Comparison of ENCODE assay signal across 1 cellular context in the genomic region with DNA sequence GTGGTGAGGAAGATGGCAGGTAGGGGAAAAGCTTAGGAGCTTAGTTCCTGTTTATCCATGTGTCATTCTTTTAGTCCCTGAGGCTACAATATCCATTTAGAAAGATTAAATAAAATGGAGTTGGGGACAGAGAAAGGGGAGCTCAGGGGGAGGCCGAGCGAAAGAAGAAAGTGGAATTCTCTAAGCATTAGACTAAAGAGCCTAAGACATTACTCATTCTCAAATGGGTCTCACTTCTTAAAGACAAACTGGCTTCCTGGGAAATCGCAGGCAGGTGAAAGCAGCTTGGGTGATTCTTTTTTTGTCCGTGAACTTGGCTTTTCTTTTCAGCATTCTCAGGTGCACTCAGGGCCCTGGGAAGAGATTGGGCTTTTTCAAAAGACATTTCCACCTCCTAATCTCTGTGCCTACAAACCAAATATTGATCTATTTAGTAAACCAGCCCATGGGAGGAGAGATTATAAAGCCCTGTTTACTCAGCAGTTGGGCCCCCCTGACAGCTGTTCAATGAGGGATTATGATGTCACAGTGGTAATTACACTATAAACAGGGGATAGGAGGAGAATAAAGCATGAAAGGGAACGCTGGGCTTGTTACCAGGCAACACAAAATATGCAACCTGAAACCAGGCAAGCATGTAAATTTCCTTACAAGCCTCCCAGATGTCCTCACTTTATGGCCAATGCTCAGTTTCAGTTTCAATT.
TF ChIP-seq lines count a peak whose summit lies in the region.

No MANE protein-coding gene starts in this region.

TF ChIP-seq in A549, 52 proteins besides CTCF, POLR2A, EP300 and RAD21 (continued from another document):
- TF ChIP-seq, protein P1, sequence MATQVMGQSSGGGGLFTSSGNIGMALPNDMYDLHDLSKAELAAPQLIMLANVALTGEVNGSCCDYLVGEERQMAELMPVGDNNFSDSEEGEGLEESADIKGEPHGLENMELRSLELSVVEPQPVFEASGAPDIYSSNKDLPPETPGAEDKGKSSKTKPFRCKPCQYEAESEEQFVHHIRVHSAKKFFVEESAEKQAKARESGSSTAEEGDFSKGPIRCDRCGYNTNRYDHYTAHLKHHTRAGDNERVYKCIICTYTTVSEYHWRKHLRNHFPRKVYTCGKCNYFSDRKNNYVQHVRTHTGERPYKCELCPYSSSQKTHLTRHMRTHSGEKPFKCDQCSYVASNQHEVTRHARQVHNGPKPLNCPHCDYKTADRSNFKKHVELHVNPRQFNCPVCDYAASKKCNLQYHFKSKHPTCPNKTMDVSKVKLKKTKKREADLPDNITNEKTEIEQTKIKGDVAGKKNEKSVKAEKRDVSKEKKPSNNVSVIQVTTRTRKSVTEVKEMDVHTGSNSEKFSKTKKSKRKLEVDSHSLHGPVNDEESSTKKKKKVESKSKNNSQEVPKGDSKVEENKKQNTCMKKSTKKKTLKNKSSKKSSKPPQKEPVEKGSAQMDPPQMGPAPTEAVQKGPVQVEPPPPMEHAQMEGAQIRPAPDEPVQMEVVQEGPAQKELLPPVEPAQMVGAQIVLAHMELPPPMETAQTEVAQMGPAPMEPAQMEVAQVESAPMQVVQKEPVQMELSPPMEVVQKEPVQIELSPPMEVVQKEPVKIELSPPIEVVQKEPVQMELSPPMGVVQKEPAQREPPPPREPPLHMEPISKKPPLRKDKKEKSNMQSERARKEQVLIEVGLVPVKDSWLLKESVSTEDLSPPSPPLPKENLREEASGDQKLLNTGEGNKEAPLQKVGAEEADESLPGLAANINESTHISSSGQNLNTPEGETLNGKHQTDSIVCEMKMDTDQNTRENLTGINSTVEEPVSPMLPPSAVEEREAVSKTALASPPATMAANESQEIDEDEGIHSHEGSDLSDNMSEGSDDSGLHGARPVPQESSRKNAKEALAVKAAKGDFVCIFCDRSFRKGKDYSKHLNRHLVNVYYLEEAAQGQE (IDR thresholded peaks at IDR 0.05), result no peak
